In genomic region chr20:12153616-12154015, GRCh38 we compare ENCODE assay signal across 17 cellular contexts.
DNase-seq lines count a peak whose midpoint lies in the region; ATAC-seq and TF ChIP-seq lines count a peak whose summit lies in the region.
"Had no signal": no experiment of that assay in that cellular context is flagged by ENCODE, and none has a peak within 500 bp of the region (broad histone marks: within the 10 kb centered on the region; RNA-seq: fewer than 3 reads in every experiment).

No MANE protein-coding gene starts in this region.

- H3K4me1 ChIP-seq in mammary epithelial cell (ENCODE audit: insufficient read depth, low read length) = peaks cover 19% of the 10 kb centered on the region
- no peaks in the 10 kb centered on the region for H3K4me1 ChIP-seq in mesendoderm (ENCODE audit: control insufficient read depth, low read depth, low read length)
- H3K4me1 ChIP-seq: body of pancreas had no signal

- no peak overlapping the region for H3K4me3 ChIP-seq in mammary epithelial cell (replicated peaks in 1 of 3; ENCODE audit: insufficient read depth in 1 of 3, low read depth in 2 of 3, low read length in 3 of 3)
- H3K4me3 ChIP-seq in mesendoderm (ENCODE audit: low read length) = no peak overlapping the region
- H3K4me3 ChIP-seq: body of pancreas had no signal

- no peaks in the 10 kb centered on the region for H3K27me3 Mint-ChIP-seq in T-helper 17 cell

- no peaks in the 10 kb centered on the region for H3K79me1 ChIP-seq in mesendoderm (ENCODE audit: low read length)

- H3K56ac ChIP-seq in mesendoderm (ENCODE audit: low read length) = no peak overlapping the region

- no peak overlapping the region for H4K8ac ChIP-seq in mesendoderm (ENCODE audit: low read depth, low read length)

- H4K20me1 ChIP-seq in mammary epithelial cell (ENCODE audit: insufficient read depth, low read length) = no peaks in the 10 kb centered on the region

- intact Hi-C loops in mammary epithelial cell (cut with micrococcal nuclease) = no loop called here

- in situ Hi-C loops in mammary epithelial cell (cut with MboI; ENCODE audit: low sequenced_read_pairs in 2 of 2) = no loop called here

- WGBS in mammary epithelial cell (ENCODE audit: low coverage, missing lambda C conversion rate) = 22% methylated on average over 2 of the region's 2 CpGs
- WGBS in mesendoderm (ENCODE audit: extremely low coverage, insufficient coverage, low lambda C conversion rate) = no CpG with 5 or more reads among the region's 2 CpGs

- peak; percentile 20 for DNase-seq in DMS53 (lab: John Stamatoyannopoulos, UW)
- DNase-seq in DMS53 treated with DMSO at 0.1 percent for 48 hours (lab: John Stamatoyannopoulos, UW; ENCODE audit: unreplicated experiment) = no peak
- peak; percentile 25 for DNase-seq in NCI-H446 treated with DMSO at 0.1 percent for 48 hours (lab: John Stamatoyannopoulos, UW)
- DNase-seq in mammary epithelial cell = peak; percentile 88
- DNase-seq in renal cortical epithelial cell (ENCODE audit: low read depth) = peak; percentile 19
- DNase-seq in T-helper 17 cell = no peak
- no peak for DNase-seq in mesendoderm
- DNase-seq: activated gamma-delta T cell treated with Interleukin-2 at 50 U/mL for 16 hours, dermis blood vessel endothelial cell, H9, hippocampal formation, left cardiac atrium, NCI-H345, trophoblast cell had no signal

- H3K9ac ChIP-seq in mammary epithelial cell (ENCODE audit: insufficient read depth, low read length) (peak overlapping the region; percentile 9), mesendoderm (ENCODE audit: low read length) (no peak overlapping the region)

- dilution Hi-C loops in mammary epithelial cell (cut with HindIII; ENCODE audit: low sequenced_read_pairs) = no loop called here

- no peaks in the 10 kb centered on the region for H3K9me3 ChIP-seq in mammary epithelial cell (replicated peaks; ENCODE audit: insufficient read depth, low read length)
- H3K9me3 ChIP-seq in T-helper 17 cell (ENCODE audit: control insufficient read depth, low read length, poor library complexity, severe bottlenecking) = no peaks in the 10 kb centered on the region
- H3K9me3 ChIP-seq: body of pancreas had no signal

- no peaks in the 10 kb centered on the region for H3K79me2 ChIP-seq in mammary epithelial cell (ENCODE audit: insufficient read depth, low read length)
- no peaks in the 10 kb centered on the region for H3K79me2 ChIP-seq in mesendoderm (ENCODE audit: control insufficient read depth, insufficient read depth, low read length)

- H3K27ac Mint-ChIP-seq in T-helper 17 cell = no peak overlapping the region
- H3K27ac Mint-ChIP-seq: H9 had no signal

- ATAC-seq in T-helper 17 cell (no peak), HG02973 (IDR thresholded peaks at IDR 0.05; ENCODE audit: unreplicated experiment) (no peak)
- ATAC-seq: body of pancreas, left cardiac atrium had no signal

- CTCF ChIA-PET in mammary epithelial cell (lab: Charles Lee; ENCODE audit: low non-redundant PET) = no interaction called here

- H2BK15ac ChIP-seq in mesendoderm (replicated peaks; ENCODE audit: low read depth) = no peak overlapping the region

- no peak overlapping the region for H2BK5ac ChIP-seq in mesendoderm (ENCODE audit: low read length)

- H3K36me3 ChIP-seq in mammary epithelial cell (ENCODE audit: insufficient read depth, low read length) = no peaks in the 10 kb centered on the region
- no peaks in the 10 kb centered on the region for H3K36me3 ChIP-seq in mesendoderm (ENCODE audit: control insufficient read depth, insufficient read depth, low read length)

- no peaks in the 10 kb centered on the region for H3K36me3 Mint-ChIP-seq in T-helper 17 cell (ENCODE audit: low read depth)

- H3K4me1 Mint-ChIP-seq in T-helper 17 cell = no peaks in the 10 kb centered on the region
- H3K4me1 Mint-ChIP-seq: H9 had no signal

- H3K4ac ChIP-seq in mesendoderm (ENCODE audit: low read depth, low read length) = no peak overlapping the region

- H2BK120ac ChIP-seq in mesendoderm (ENCODE audit: low read depth, low read length) = no peak overlapping the region

- H2AK5ac ChIP-seq in mesendoderm (ENCODE audit: low read length) = no peak overlapping the region

- no peak for TF ChIP-seq CTCF in mammary epithelial cell (conservative IDR thresholded peaks at IDR 0.05 in 1 of 2, IDR thresholded peaks at IDR 0.05 in 1 of 2; ENCODE audit: extremely low read depth in 1 of 2, insufficient read depth in 1 of 2, low read depth in 1 of 2, low read length in 2 of 2)

- H2AFZ ChIP-seq in mammary epithelial cell (ENCODE audit: low read depth, low read length) = peak overlapping the region; percentile 81

- peak overlapping the region; percentile 92 for H3K27ac ChIP-seq in mammary epithelial cell (ENCODE audit: insufficient read depth, low read depth, low read length)
- H3K27ac ChIP-seq in mesendoderm (ENCODE audit: low read depth, low read length) = no peak overlapping the region
- H3K27ac ChIP-seq: 22Rv1, body of pancreas had no signal

- no peaks in the 10 kb centered on the region for H3K27me3 ChIP-seq in mammary epithelial cell (ENCODE audit: insufficient read depth, low read length)
- H3K27me3 ChIP-seq in mesendoderm (ENCODE audit: insufficient read depth, low read length, poor library complexity) = no peaks in the 10 kb centered on the region
- H3K27me3 ChIP-seq: body of pancreas had no signal

- H3K4me3 Mint-ChIP-seq in T-helper 17 cell = no peak overlapping the region
- H3K4me3 Mint-ChIP-seq: H9 had no signal

- no peak overlapping the region for H3K23ac ChIP-seq in mesendoderm (ENCODE audit: low read length)

- no TSS peak for BruUV-seq in mammary epithelial cell (replicated peaks; lab: Mats Ljungman, UMichigan)

- H3K18ac ChIP-seq in mesendoderm (ENCODE audit: low read length) = no peak overlapping the region

- H3K4me2 ChIP-seq in mammary epithelial cell (ENCODE audit: insufficient read depth, low read depth, low read length) (peak overlapping the region; percentile 18), mesendoderm (ENCODE audit: low read length) (no peak overlapping the region)

- no peak overlapping the region for H4K5ac ChIP-seq in mesendoderm (ENCODE audit: low read length)

Comparison
In these comparisons a context has a peak if more than half of its experiments do, and no peak if none do; other contexts are left out.
1. DNase-seq: peak in DMS53 (single experiment), NCI-H446 treated with DMSO at 0.1 percent for 48 hours (single experiment), mammary epithelial cell (single experiment) and renal cortical epithelial cell (single experiment); none in DMS53 treated with DMSO at 0.1 percent for 48 hours (single experiment), T-helper 17 cell (0 of 3) and mesendoderm (single experiment).